15 cellular contexts compared by ENCODE assay signal in the genomic region with DNA sequence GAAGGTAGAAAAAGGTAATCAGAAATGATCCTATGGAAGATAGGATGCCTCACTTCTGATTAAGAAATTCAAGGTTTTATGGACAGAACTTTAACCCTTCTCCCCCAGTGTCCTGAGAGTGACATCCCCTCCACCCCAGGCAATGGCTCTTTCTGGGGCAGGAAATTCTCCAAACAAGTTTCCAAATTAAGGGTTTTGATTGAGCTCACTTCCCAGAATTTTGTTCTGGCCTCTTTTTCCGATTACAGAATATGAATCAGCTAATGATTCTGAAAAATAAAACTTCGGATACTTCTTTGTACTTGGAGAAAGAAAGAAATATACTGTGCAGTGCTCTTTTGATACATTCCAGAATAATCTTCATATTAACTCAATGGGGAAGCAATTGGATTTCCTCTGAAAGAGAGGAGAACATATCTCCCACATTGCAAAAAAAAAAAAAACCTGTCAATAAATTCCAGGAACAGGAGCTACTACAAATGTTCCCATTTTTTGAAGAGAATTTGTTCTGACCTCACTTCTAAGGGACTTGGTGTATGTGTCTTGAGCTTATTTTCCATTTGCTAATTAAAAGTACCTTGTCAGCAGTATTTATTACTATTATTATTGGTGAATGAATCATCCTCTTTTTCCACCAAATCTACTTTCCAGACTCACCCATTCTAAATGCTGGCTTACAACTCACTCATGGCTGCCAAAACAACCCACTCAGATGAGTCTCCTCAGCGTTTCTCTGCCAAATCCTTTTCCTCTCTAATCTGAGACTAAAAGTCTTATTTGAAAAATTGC. TPM values are rescaled to one million over a fixed set of nuclear protein-coding genes. Genes with fewer than 3 reads are reported as not detected.
DNase-seq lines count a peak whose midpoint lies in the region; ATAC-seq and TF ChIP-seq lines count a peak whose summit lies in the region.
"Had no signal": no experiment of that assay in that cellular context is flagged by ENCODE, and none has a peak within 500 bp of the region (broad histone marks: within the 10 kb centered on the region; RNA-seq: fewer than 3 reads in every experiment).

No MANE protein-coding gene starts in this region.

- TF ChIP-seq POLR2A in heart left ventricle (IDR thresholded peaks at IDR 0.05) = no peak

- 36 to 53% (median 47%) methylated on average over 3 of the region's 3 CpGs for WGBS in heart left ventricle, 4 donors

- peaks cover 0 to 14% (median 3%) of the 10 kb centered on the region in 12 donors for H3K4me1 ChIP-seq in heart left ventricle

- peak overlapping the region in 8 of 12 donors; percentile 4 to 79 (median 34) for H3K27ac ChIP-seq in heart left ventricle

- no peaks in the 10 kb centered on the region for H3K9me3 ChIP-seq in heart left ventricle
- H3K9me3 ChIP-seq: mucosa of descending colon had no signal

- ATAC-seq in heart left ventricle (peak; percentile 56 to 91 (median 79)), HG03565 (IDR thresholded peaks at IDR 0.05; ENCODE audit: unreplicated experiment) (no peak)
- ATAC-seq: mucosa of descending colon had no signal

- H3K27me3 ChIP-seq in heart left ventricle = no peaks in the 10 kb centered on the region

- H3K36me3 ChIP-seq in heart left ventricle = no peaks in the 10 kb centered on the region

- DNase-seq in EH (ENCODE audit: low read depth) (peak; percentile 53), astrocyte of the cerebellum (ENCODE audit: low read depth) (peak; percentile 55), heart left ventricle (peak in 4 of 5 donors; percentile 26 to 43 (median 34)), skeletal muscle cell (ENCODE audit: low read depth) (peak; percentile 53), A172 (ENCODE audit: low spot score) (no peak), NK-92 (lab: John Stamatoyannopoulos, UW; ENCODE audit: unreplicated experiment) (no peak)
- DNase-seq in activated CD8-positive, alpha-beta memory T cell treated with anti-CD3 and anti-CD28 coated beads, Interleukin-2, amount 50 U/mL, for 4 hours = no peak
- DNase-seq: activated CD4-positive, alpha-beta memory T cell treated with anti-CD3 and anti-CD28 coated beads for 36 hours; activated naive CD4-positive, alpha-beta T cell treated with anti-CD3 and anti-CD28 coated beads, Interleukin-2, amount 10 ng/mL, durations not matched to agents 7 days and 5 days; COR-L47; GOT3; NCI-H146 had no signal

- in situ Hi-C loops in astrocyte of the cerebellum (cut with HindIII; ENCODE audit: low sequenced_read_pairs) = loop anchor here (5.0 kb wide), 1 partner anchor 56 kb away; no protein-coding TSS in a partner anchor

- TF ChIP-seq CTCF in astrocyte of the cerebellum (IDR thresholded peaks at IDR 0.05; ENCODE audit: low read depth, low read length, missing control alignments) (no peak), heart left ventricle (IDR thresholded peaks at IDR 0.05) (no peak)

- intact Hi-C loops in heart left ventricle (cut with DNase I) = no loop called here

- no peak overlapping the region for H3K4me3 ChIP-seq in astrocyte of the cerebellum (ENCODE audit: low read depth, low read length)
- H3K4me3 ChIP-seq in heart left ventricle = no peak overlapping the region
- H3K4me3 ChIP-seq in skeletal muscle cell (ENCODE audit: low read depth, low read length) = no peak overlapping the region
- H3K4me3 ChIP-seq: mucosa of descending colon, smooth muscle cell had no signal

RNA-seq across cellular contexts. Expression of a gene that starts 33.0 kb away (rescaled TPM):
- total RNA-seq in heart left ventricle = 1 to 10 TPM; 3.5 to 8.6 (median 5.3) TPM
- 1 to 10 TPM; 1.6 to 5.8 TPM for polyA plus RNA-seq in heart left ventricle
- total RNA-seq in A172 (2014; rRNA removed; shearing (Covaris generic)) = 6.7 and 9.7 TPM in 2 replicates

Comparison
In these comparisons a context has a peak if more than half of its experiments do, and no peak if none do; other contexts are left out.
1. DNase-seq: peak in EH (single experiment), astrocyte of the cerebellum (single experiment), heart left ventricle (4 of 5) and skeletal muscle cell (single experiment); none in A172 (single experiment), activated CD8-positive, alpha-beta memory T cell treated with anti-CD3 and anti-CD28 coated beads, Interleukin-2, amount 50 U/mL, for 4 hours (single experiment) and NK-92 (single experiment).